Comparison of ENCODE assay signal across 10 cellular contexts in genomic region chr11:68441466-68442230, GRCh38. TPM values are rescaled to one million over a fixed set of nuclear protein-coding genes. Genes with fewer than 3 reads are reported as not detected.
DNase-seq lines count a peak whose midpoint lies in the region; ATAC-seq and TF ChIP-seq lines count a peak whose summit lies in the region.
"Had no signal": no experiment of that assay in that cellular context is flagged by ENCODE, and none has a peak within 500 bp of the region (broad histone marks: within the 10 kb centered on the region; RNA-seq: fewer than 3 reads in every experiment).

No MANE protein-coding gene starts in this region.

- TF ChIP-seq EP300 in Ishikawa (IDR thresholded peaks at IDR 0.05; ENCODE audit: borderline replicate concordance): peak; percentile 41; the same call in 1 of the 2 replicates

- no peaks in the 10 kb centered on the region for H3K9me3 Mint-ChIP-seq in T-helper 2 cell treated with Interferon-gamma antibody and Interleukin-4, amounts not matched to agents 5 μg/mL and 100 μg/mL, for 36 hours
- H3K9me3 Mint-ChIP-seq: activated T-helper 17 cell treated with anti-CD3 and anti-CD28 coated beads, Interleukin-2, amount 50 U/mL, for 72 hours had no signal

- DNase-seq in COLO829 (ENCODE audit: low spot score) (peak; percentile 94), SJSA1 (ENCODE audit: low read depth in 1 of 2, low spot score in 2 of 2) (peak; percentile 50 to 64), kidney epithelial cell (ENCODE audit: low read depth) (peak; percentile 32), ureter (ENCODE audit: low spot score) (no peak)
- no peak for DNase-seq in T-helper 2 cell treated with Interferon-gamma antibody and Interleukin-4, amounts not matched to agents 5 μg/mL and 100 μg/mL, for 36 hours (ENCODE audit: low spot score)
- DNase-seq: testis had no signal

- no peak for ATAC-seq in HG02678 (IDR thresholded peaks at IDR 0.05; ENCODE audit: unreplicated experiment)
- ATAC-seq in GM21447 (IDR thresholded peaks at IDR 0.05; ENCODE audit: unreplicated experiment): no peak
- ATAC-seq: activated T-helper 17 cell treated with anti-CD3 and anti-CD28 coated beads, Interleukin-2, amount 50 U/mL, for 72 hours had no signal

- no peaks in the 10 kb centered on the region for H3K27me3 Mint-ChIP-seq in T-helper 2 cell treated with Interferon-gamma antibody and Interleukin-4, amounts not matched to agents 5 μg/mL and 100 μg/mL, for 36 hours (ENCODE audit: low read depth)
- H3K27me3 Mint-ChIP-seq: activated T-helper 17 cell treated with anti-CD3 and anti-CD28 coated beads, Interleukin-2, amount 50 U/mL, for 72 hours had no signal

- no peak overlapping the region for H3K27ac ChIP-seq in SJSA1
- H3K27ac ChIP-seq: testis had no signal

- no peak overlapping the region for H3K4me3 Mint-ChIP-seq in T-helper 2 cell treated with Interferon-gamma antibody and Interleukin-4, amounts not matched to agents 5 μg/mL and 100 μg/mL, for 36 hours
- H3K4me3 Mint-ChIP-seq: activated T-helper 17 cell treated with anti-CD3 and anti-CD28 coated beads, Interleukin-2, amount 50 U/mL, for 72 hours had no signal

- H3K27me3 ChIP-seq in SJSA1 (replicated peaks) (no peaks in the 10 kb centered on the region), kidney epithelial cell (ENCODE audit: control insufficient read depth, insufficient read depth, low read length) (no peaks in the 10 kb centered on the region)
- H3K27me3 ChIP-seq: testis had no signal

- TF ChIP-seq CTCF in kidney epithelial cell (IDR thresholded peaks at IDR 0.05; ENCODE audit: insufficient read depth, low read length, poor library complexity, severe bottlenecking): no peak

- H3K4me1 Mint-ChIP-seq in T-helper 2 cell treated with Interferon-gamma antibody and Interleukin-4, amounts not matched to agents 5 μg/mL and 100 μg/mL, for 36 hours (ENCODE audit: low read depth): peaks cover 4% of the 10 kb centered on the region

- peaks cover 4% of the 10 kb centered on the region; the same call in 1 of the 2 replicates for H3K9me3 ChIP-seq in SJSA1 (replicated peaks)
- H3K9me3 ChIP-seq: testis had no signal

- TF ChIP-seq RAD21 in Ishikawa (IDR thresholded peaks at IDR 0.05; ENCODE audit: low read depth): no peak

- H3K27ac Mint-ChIP-seq in T-helper 2 cell treated with Interferon-gamma antibody and Interleukin-4, amounts not matched to agents 5 μg/mL and 100 μg/mL, for 36 hours: no peak overlapping the region
- H3K27ac Mint-ChIP-seq: activated T-helper 17 cell treated with anti-CD3 and anti-CD28 coated beads, Interleukin-2, amount 50 U/mL, for 72 hours had no signal

- peaks cover 31% of the 10 kb centered on the region for H3K4me1 ChIP-seq in SJSA1 (replicated peaks)
- H3K4me1 ChIP-seq: testis had no signal

- H3K4me3 ChIP-seq in SJSA1 (no peak overlapping the region), kidney epithelial cell (ENCODE audit: low read depth, low read length) (no peak overlapping the region)
- H3K4me3 ChIP-seq: testis had no signal

- H3K36me3 ChIP-seq in SJSA1: peaks cover 44% of the 10 kb centered on the region
- peaks cover 2% of the 10 kb centered on the region for H3K36me3 ChIP-seq in kidney epithelial cell (ENCODE audit: control insufficient read depth, insufficient read depth, low read length)

- no peaks in the 10 kb centered on the region for H3K36me3 Mint-ChIP-seq in T-helper 2 cell treated with Interferon-gamma antibody and Interleukin-4, amounts not matched to agents 5 μg/mL and 100 μg/mL, for 36 hours (ENCODE audit: low read depth)

TF ChIP-seq in Ishikawa, 13 proteins besides CTCF, POLR2A, EP300 and RAD21:
- peak; percentile 47; the same call in 1 of the 2 replicates for TF ChIP-seq TCF12 (IDR thresholded peaks at IDR 0.05; ENCODE audit: low read depth)
- no peak for TF ChIP-seq NFIC (IDR thresholded peaks at IDR 0.05)
- TF ChIP-seq FOXM1 (IDR thresholded peaks at IDR 0.05; ENCODE audit: borderline replicate concordance, low read depth): peak; percentile 39; the same call in 1 of the 2 replicates
- no peak for TF ChIP-seq CEBPB (IDR thresholded peaks at IDR 0.05)
- TF ChIP-seq, protein P1, sequence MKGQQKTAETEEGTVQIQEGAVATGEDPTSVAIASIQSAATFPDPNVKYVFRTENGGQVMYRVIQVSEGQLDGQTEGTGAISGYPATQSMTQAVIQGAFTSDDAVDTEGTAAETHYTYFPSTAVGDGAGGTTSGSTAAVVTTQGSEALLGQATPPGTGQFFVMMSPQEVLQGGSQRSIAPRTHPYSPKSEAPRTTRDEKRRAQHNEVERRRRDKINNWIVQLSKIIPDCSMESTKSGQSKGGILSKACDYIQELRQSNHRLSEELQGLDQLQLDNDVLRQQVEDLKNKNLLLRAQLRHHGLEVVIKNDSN (IDR thresholded peaks at IDR 0.05): no peak
- no peak for TF ChIP-seq EGR1 (IDR thresholded peaks at IDR 0.05)
- peak; percentile 41; the same call in 1 of the 2 replicates for TF ChIP-seq ZBTB7A (IDR thresholded peaks at IDR 0.05; ENCODE audit: low read depth)

RNA-seq across cellular contexts. Expression of gene PPP6R3, which starts 18.9 kb away (rescaled TPM):
- 211 and 279 TPM in 2 replicates for total RNA-seq in SJSA1 (2014; rRNA removed; shearing (Covaris generic))
- 71.7 and 82.6 TPM in 2 replicates for total RNA-seq in kidney epithelial cell
- 183 TPM for total RNA-seq in ureter

Comparison
In these comparisons a context has a peak if more than half of its experiments do, and no peak if none do; other contexts are left out.
1. DNase-seq: peak in COLO829 (single experiment), SJSA1 (2 of 2) and kidney epithelial cell (single experiment); none in ureter (single experiment) and T-helper 2 cell treated with Interferon-gamma antibody and Interleukin-4, amounts not matched to agents 5 μg/mL and 100 μg/mL, for 36 hours (single experiment).